In the genomic region with DNA sequence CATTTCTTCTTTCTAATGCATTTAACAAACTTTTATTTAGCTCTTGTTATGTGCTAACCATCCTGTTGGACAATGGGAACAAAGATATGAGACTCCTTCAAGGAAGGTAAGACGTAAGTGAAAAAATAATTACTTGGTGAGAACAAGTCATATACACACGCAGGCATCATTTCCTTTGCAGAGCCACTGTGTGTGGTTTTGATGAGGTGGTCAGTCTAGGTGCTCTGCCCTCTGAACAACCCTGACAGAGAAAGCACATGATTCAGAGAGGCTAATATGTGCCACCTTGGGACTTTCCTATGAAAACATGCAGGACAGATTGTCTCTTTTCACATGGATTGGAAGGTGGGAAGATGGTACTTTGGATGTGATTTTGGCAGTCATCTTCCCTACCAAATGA, we compare ENCODE assay signal across 23 cellular contexts.
A peak's percentile ranks its signal among the peaks of the same experiment; 100 is the strongest.
DNase-seq lines count a peak whose midpoint lies in the region; ATAC-seq, FAIRE-seq and TF ChIP-seq lines count a peak whose summit lies in the region.
"Had no signal": no experiment of that assay in that cellular context is flagged by ENCODE, and none has a peak within 500 bp of the region (broad histone marks: within the 10 kb centered on the region; RNA-seq: fewer than 3 reads in every experiment).

No MANE protein-coding gene starts in this region.

- H3K9me3 ChIP-seq in heart right ventricle (peaks cover 0 to 11% (median 0%) of the 10 kb centered on the region in 11 donors), right atrium auricular region (no peaks in the 10 kb centered on the region), adrenal gland (replicated peaks in 1 of 3) (no peaks in the 10 kb centered on the region), right lobe of liver (no peaks in the 10 kb centered on the region), left lung (no peaks in the 10 kb centered on the region)

- peak overlapping the region in 8 of 10 donors; percentile 11 to 87 (median 64) for H3K27ac ChIP-seq in heart right ventricle
- peak overlapping the region in 1 of 2 donors; percentile 19 for H3K27ac ChIP-seq in right atrium auricular region
- H3K27ac ChIP-seq in adrenal gland = peak overlapping the region in 4 of 5 donors; percentile 60 to 81 (median 70)
- peak overlapping the region; percentile 47 to 83 (median 81) for H3K27ac ChIP-seq in right lobe of liver
- H3K27ac ChIP-seq in left lung = no peak overlapping the region
- H3K27ac ChIP-seq: PC-9 had no signal

- H3K4me1 ChIP-seq in heart right ventricle (peaks cover 0 to 19% (median 5%) of the 10 kb centered on the region in 9 donors), right atrium auricular region (no peaks in the 10 kb centered on the region), adrenal gland (replicated peaks in 1 of 2) (peaks cover 6 to 24% of the 10 kb centered on the region in 2 donors), right lobe of liver (peaks cover 0 to 37% (median 15%) of the 10 kb centered on the region in 4 donors), left lung (no peaks in the 10 kb centered on the region)

- intact Hi-C loops in heart right ventricle (cut with DNase I) = no loop called here
- intact Hi-C loops in adrenal gland (cut with DNase I) = no loop called here
- intact Hi-C loops in right lobe of liver (cut with DNase I) = no loop called here
- intact Hi-C loops in left lung (cut with DNase I) = no loop called here

- no peaks in the 10 kb centered on the region for H3K36me3 ChIP-seq in heart right ventricle
- H3K36me3 ChIP-seq in right atrium auricular region = no peaks in the 10 kb centered on the region
- no peaks in the 10 kb centered on the region for H3K36me3 ChIP-seq in adrenal gland (replicated peaks in 1 of 2)
- no peaks in the 10 kb centered on the region for H3K36me3 ChIP-seq in right lobe of liver
- H3K36me3 ChIP-seq in left lung = no peaks in the 10 kb centered on the region

- ATAC-seq in heart right ventricle = no peak
- ATAC-seq in right lobe of liver = peak in 1 of 4 donors; percentile 11
- no peak for ATAC-seq in left lung
- ATAC-seq: CD8-positive, alpha-beta T cell; K562; SK-N-SH treated with all-trans-retinoic acid at 6 μM for 48 hours had no signal

- TF ChIP-seq POLR2A in adrenal gland (IDR thresholded peaks at IDR 0.05) = no peak
- TF ChIP-seq POLR2A in right lobe of liver (IDR thresholded peaks at IDR 0.05) = no peak
- no peak for TF ChIP-seq POLR2A in GM12892 (IDR thresholded peaks at IDR 0.05; ENCODE audit: low read depth, low read length)

- no peak for FAIRE-seq in GM12892 (lab: Jason Lieb, UNC)
- FAIRE-seq: GM12891, K562 had no signal

- H3K4me3 ChIP-seq in heart right ventricle = no peak overlapping the region
- H3K4me3 ChIP-seq in right atrium auricular region = no peak overlapping the region
- H3K4me3 ChIP-seq in adrenal gland = no peak overlapping the region
- no peak overlapping the region for H3K4me3 ChIP-seq in right lobe of liver
- no peak overlapping the region for H3K4me3 ChIP-seq in left lung
- H3K4me3 ChIP-seq: K562, PC-9 had no signal

- DNase-seq in heart right ventricle (no peak), right atrium auricular region (ENCODE audit: low spot score) (no peak), adrenal gland (no peak), right lobe of liver (no peak), GM12892 (ENCODE audit: insufficient read length) (no peak), left lung (no peak), T1000 (lab: John Stamatoyannopoulos, UW) (no peak)
- no peak for DNase-seq in stimulated activated naive CD4-positive, alpha-beta T cell (lab: John Stamatoyannopoulos, UW)
- DNase-seq: 8988T; AML-193; C1 segment of cervical spinal cord; CD8-positive, alpha-beta T cell; GOT3; MM.1S; NCI-H1092 treated with DMSO at 0.1 percent for 48 hours; NCI-H1436 treated with DMSO at 0.1 percent for 48 hours; NCI-H1930; NCI-H2227 treated with DMSO at 0.1 percent for 48 hours; NCI-H510A; PC-9 had no signal

- TF ChIP-seq CTCF in heart right ventricle (IDR thresholded peaks at IDR 0.05) (no peak), right atrium auricular region (IDR thresholded peaks at IDR 0.05) (no peak), adrenal gland (IDR thresholded peaks at IDR 0.05) (no peak), right lobe of liver (IDR thresholded peaks at IDR 0.05) (no peak), left lung (IDR thresholded peaks at IDR 0.05) (no peak)

- WGBS in heart right ventricle, 2 donors = 86 to 88% methylated on average over 2 of the region's 2 CpGs
- 84 to 93% (median 90%) methylated on average over 2 of the region's 2 CpGs for WGBS in adrenal gland, 4 donors
- 81% methylated on average over 2 of the region's 2 CpGs for WGBS in right lobe of liver (ENCODE audit: insufficient coverage, low coverage, low lambda C conversion rate, missing lambda C conversion rate)

- H3K27me3 ChIP-seq in heart right ventricle (no peaks in the 10 kb centered on the region), right atrium auricular region (no peaks in the 10 kb centered on the region), adrenal gland (no peaks in the 10 kb centered on the region), right lobe of liver (no peaks in the 10 kb centered on the region), left lung (no peaks in the 10 kb centered on the region)

Comparison
In these comparisons a context has a peak if more than half of its experiments do, and no peak if none do; other contexts are left out.
1. H3K27ac ChIP-seq: peak in heart right ventricle (8 of 10), adrenal gland (4 of 5) and right lobe of liver (3 of 3); none in left lung (0 of 2).